Comparison of ENCODE assay signal across 8 cellular contexts in genomic region chr11:77126861-77127673, GRCh38. TPM values are rescaled to one million over a fixed set of nuclear protein-coding genes. Genes with fewer than 3 reads are reported as not detected.
DNase-seq lines count a peak whose midpoint lies in the region; ATAC-seq, FAIRE-seq and TF ChIP-seq lines count a peak whose summit lies in the region.

No MANE protein-coding gene starts in this region.

- peak overlapping the region; percentile 54 for H3K4me3 ChIP-seq in DOHH2 (ENCODE audit: low read length)
- H3K4me3 ChIP-seq in astrocyte (ENCODE audit: insufficient read depth, low read depth, low read length), result peak overlapping the region; percentile 50
- H3K4me3 ChIP-seq in iPS DF 6.9 (ENCODE audit: low read length), result peak overlapping the region; percentile 31; the same call in 1 of the 2 replicates
- H3K4me3 ChIP-seq in gastrocnemius medialis, result peak overlapping the region; percentile 34 to 65 (median 51)

- intact Hi-C loops in gastrocnemius medialis (cut with DNase I; ENCODE audit: low total_unique reads), result loop anchor here (1.0 to 10.0 kb wide), 3 partner anchors 61 to 421 kb away; partner anchors contain the start of gene PAK1

- peaks cover 9% of the 10 kb centered on the region for H3K4me1 ChIP-seq in DOHH2 (ENCODE audit: control insufficient read depth, low read length)
- peaks cover 14% of the 10 kb centered on the region for H3K4me1 ChIP-seq in astrocyte (ENCODE audit: insufficient read depth, low read length)
- H3K4me1 ChIP-seq in iPS DF 6.9 (ENCODE audit: control insufficient read depth, insufficient read depth, low read length), result peaks cover 3% of the 10 kb centered on the region
- H3K4me1 ChIP-seq in gastrocnemius medialis, result peaks cover 9 to 17% of the 10 kb centered on the region in 2 donors

- peaks cover 15% of the 10 kb centered on the region for H3K27me3 Mint-ChIP-seq in T-helper 1 cell treated with Interleukin-12 subunit alpha and Interleukin-12 subunit beta and Interleukin-4 antibody, amounts not matched to agents 30 μg/mL and 1 μg/mL, for 36 hours (ENCODE audit: low read depth)
- peaks cover 17% of the 10 kb centered on the region for H3K27me3 Mint-ChIP-seq in astrocyte (ENCODE audit: low read depth, unreplicated experiment)

- no peaks in the 10 kb centered on the region for H3K36me3 ChIP-seq in DOHH2 (ENCODE audit: control insufficient read depth, low read length)
- H3K36me3 ChIP-seq in astrocyte (ENCODE audit: insufficient read depth, low read length), result no peaks in the 10 kb centered on the region
- no peaks in the 10 kb centered on the region for H3K36me3 ChIP-seq in iPS DF 6.9 (ENCODE audit: control insufficient read depth, insufficient read depth, low read length)
- H3K36me3 ChIP-seq in gastrocnemius medialis, result no peaks in the 10 kb centered on the region

- no peak overlapping the region for H3K27ac ChIP-seq in DOHH2 (ENCODE audit: low read depth, low read length)
- H3K27ac ChIP-seq in astrocyte (ENCODE audit: low read depth, low read length), result no peak overlapping the region
- H3K27ac ChIP-seq in iPS DF 6.9 (ENCODE audit: low read length), result no peak overlapping the region
- H3K27ac ChIP-seq in gastrocnemius medialis, result peak overlapping the region in 1 of 4 donors; percentile 3

- TF ChIP-seq CTCF in DOHH2 (IDR thresholded peaks at IDR 0.05; ENCODE audit: low read depth, low read length, poor library complexity, severe bottlenecking) (peak; percentile 99), astrocyte (IDR thresholded peaks at IDR 0.05; ENCODE audit: insufficient read depth, low read depth, low read length) (peak; percentile 88), gastrocnemius medialis (IDR thresholded peaks at IDR 0.05 in 4 of 5, conservative IDR thresholded peaks at IDR 0.05 in 1 of 5) (peak; percentile 93 to 98 (median 96))

- ATAC-seq in gastrocnemius medialis, result peak; percentile 55 to 63
- ATAC-seq in GM21737 (IDR thresholded peaks at IDR 0.05; ENCODE audit: unreplicated experiment), result no peak
- no peak for ATAC-seq in HG03521 (IDR thresholded peaks at IDR 0.05; ENCODE audit: unreplicated experiment)

- peak; percentile 75 for DNase-seq in HTR-8/SVneo (ENCODE audit: insufficient read length, low spot score)
- no peak for DNase-seq in astrocyte (ENCODE audit: low read depth)
- DNase-seq in iPS DF 6.9 (ENCODE audit: low read depth, low spot score), result peak; percentile 35
- no peak for DNase-seq in gastrocnemius medialis

- H3K4me1 Mint-ChIP-seq in T-helper 1 cell treated with Interleukin-12 subunit alpha and Interleukin-12 subunit beta and Interleukin-4 antibody, amounts not matched to agents 30 μg/mL and 1 μg/mL, for 36 hours (ENCODE audit: low read depth), result peaks cover 2% of the 10 kb centered on the region
- no peaks in the 10 kb centered on the region for H3K4me1 Mint-ChIP-seq in astrocyte (ENCODE audit: low read depth, unreplicated experiment)

- H3K4me2 ChIP-seq in DOHH2 (ENCODE audit: low read length) (peak overlapping the region; percentile 59), astrocyte (ENCODE audit: low read length) (peak overlapping the region; percentile 90)

- FAIRE-seq in HTR-8/SVneo (lab: Jason Lieb, UNC) (peak; percentile 94), astrocyte (lab: Jason Lieb, UNC) (no peak)

- H3K27ac Mint-ChIP-seq in T-helper 1 cell treated with Interleukin-12 subunit alpha and Interleukin-12 subunit beta and Interleukin-4 antibody, amounts not matched to agents 30 μg/mL and 1 μg/mL, for 36 hours, result no peak overlapping the region
- no peak overlapping the region for H3K27ac Mint-ChIP-seq in astrocyte (ENCODE audit: unreplicated experiment)

- peak overlapping the region; percentile 75 for H2AFZ ChIP-seq in astrocyte (ENCODE audit: low read depth, low read length)

- H3K9me2 ChIP-seq in DOHH2 (replicated peaks; ENCODE audit: control insufficient read depth, low read length), result no peaks in the 10 kb centered on the region

- no CpG with 5 or more reads among the region's 33 CpGs for WGBS in iPS DF 6.9 (ENCODE audit: insufficient coverage, insufficient read length)

- H3K79me2 ChIP-seq in DOHH2 (ENCODE audit: control insufficient read depth, low read length), result no peaks in the 10 kb centered on the region
- H3K79me2 ChIP-seq in astrocyte (ENCODE audit: insufficient read depth, low read length), result no peaks in the 10 kb centered on the region

- H3K9ac ChIP-seq in astrocyte (ENCODE audit: low read length), result peak overlapping the region; percentile 42

- in situ Hi-C loops in gastrocnemius medialis (cut with MboI; ENCODE audit: low sequenced_read_pairs in 4 of 4), result loop anchor here (5.0 to 10.0 kb wide), 3 partner anchors 58 to 68 kb away; no protein-coding TSS in a partner anchor

- no peaks in the 10 kb centered on the region for H3K36me3 Mint-ChIP-seq in T-helper 1 cell treated with Interleukin-12 subunit alpha and Interleukin-12 subunit beta and Interleukin-4 antibody, amounts not matched to agents 30 μg/mL and 1 μg/mL, for 36 hours (ENCODE audit: low read depth)
- peaks cover 2% of the 10 kb centered on the region for H3K36me3 Mint-ChIP-seq in astrocyte (ENCODE audit: low read depth, unreplicated experiment)

- H3K27me3 ChIP-seq in DOHH2 (ENCODE audit: control insufficient read depth, low read length) (no peaks in the 10 kb centered on the region), astrocyte (ENCODE audit: insufficient read depth, low read length) (no peaks in the 10 kb centered on the region), iPS DF 6.9 (ENCODE audit: control insufficient read depth, insufficient read depth, low read length) (no peaks in the 10 kb centered on the region), gastrocnemius medialis (no peaks in the 10 kb centered on the region)

- TF ChIP-seq POLR2A in gastrocnemius medialis (IDR thresholded peaks at IDR 0.05), result no peak

- H3K4me3 Mint-ChIP-seq in T-helper 1 cell treated with Interleukin-12 subunit alpha and Interleukin-12 subunit beta and Interleukin-4 antibody, amounts not matched to agents 30 μg/mL and 1 μg/mL, for 36 hours, result peak overlapping the region; percentile 70
- no peak overlapping the region for H3K4me3 Mint-ChIP-seq in astrocyte (ENCODE audit: unreplicated experiment)

- H3F3A ChIP-seq in DOHH2 (ENCODE audit: control insufficient read depth, insufficient read depth), result no peaks in the 10 kb centered on the region

- H3K9me3 ChIP-seq in DOHH2 (ENCODE audit: control insufficient read depth, insufficient read depth, low read length), result no peaks in the 10 kb centered on the region
- no peaks in the 10 kb centered on the region for H3K9me3 ChIP-seq in astrocyte (ENCODE audit: insufficient read depth, low read depth, low read length)
- no peaks in the 10 kb centered on the region for H3K9me3 ChIP-seq in iPS DF 6.9 (ENCODE audit: control insufficient read depth, insufficient read depth, low read length)
- no peaks in the 10 kb centered on the region for H3K9me3 ChIP-seq in gastrocnemius medialis

- H4K20me1 ChIP-seq in DOHH2 (ENCODE audit: control insufficient read depth, insufficient read depth, low read depth, low read length), result no peaks in the 10 kb centered on the region
- no peaks in the 10 kb centered on the region for H4K20me1 ChIP-seq in astrocyte (ENCODE audit: insufficient read depth, low read length)

- H3K9me3 Mint-ChIP-seq in T-helper 1 cell treated with Interleukin-12 subunit alpha and Interleukin-12 subunit beta and Interleukin-4 antibody, amounts not matched to agents 30 μg/mL and 1 μg/mL, for 36 hours, result no peaks in the 10 kb centered on the region
- H3K9me3 Mint-ChIP-seq in astrocyte (ENCODE audit: unreplicated experiment), result no peaks in the 10 kb centered on the region

RNA-seq across cellular contexts. Expression of gene MYO7A, which starts 1.0 kb away (rescaled TPM):
- total RNA-seq in astrocyte, result 0.16 TPM in 1 of 2 replicates, not detected in the other
- total RNA-seq in gastrocnemius medialis, result 1 to 10 TPM; 1.6 to 3.5 (median 2.1) TPM

RNA-seq across cellular contexts. Expression of gene OMP, which starts 24.4 kb away (rescaled TPM):
- total RNA-seq in astrocyte, result 0.67 and 1.3 TPM in 2 replicates
- not detected for total RNA-seq in gastrocnemius medialis

Comparison
In these comparisons a context has a peak if more than half of its experiments do, and no peak if none do; other contexts are left out.
1. DNase-seq: peak in HTR-8/SVneo (single experiment) and iPS DF 6.9 (single experiment); none in astrocyte (single experiment) and gastrocnemius medialis (0 of 2).
2. ATAC-seq: peak in gastrocnemius medialis (2 of 2); none in GM21737 (single experiment) and HG03521 (single experiment).
3. Peak in every context shown above with its lines, with median percentiles within 50 percentile points of each other: H3K4me3 ChIP-seq and CTCF ChIP-seq.